In the genomic region with DNA sequence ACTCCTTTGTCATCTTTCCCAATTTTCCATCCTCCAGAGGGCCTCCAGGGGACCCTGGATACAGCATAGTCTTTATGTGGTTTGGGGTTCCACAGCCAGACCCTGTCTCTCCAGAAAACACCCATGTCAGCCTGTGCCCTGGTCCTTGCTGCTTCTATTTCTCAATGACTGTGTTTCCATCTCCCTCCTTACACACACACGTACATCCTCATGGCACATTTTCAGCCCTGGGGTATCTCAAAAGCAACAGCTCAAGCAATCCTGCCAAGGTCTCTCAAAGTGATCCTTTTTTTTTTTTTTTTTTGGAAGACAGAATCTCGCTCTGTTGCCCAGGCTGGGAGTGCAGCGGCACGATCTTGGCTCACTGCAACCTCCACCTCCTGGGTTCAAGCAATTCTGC, we compare ENCODE assay signal across 22 cellular contexts. TPM values are rescaled to one million over a fixed set of nuclear protein-coding genes. Genes with fewer than 3 reads are reported as not detected.
"Had no signal": no experiment of that assay in that cellular context is flagged by ENCODE, and none has a peak within 500 bp of the region (broad histone marks: within the 10 kb centered on the region; RNA-seq: fewer than 3 reads in every experiment).

No MANE protein-coding gene starts in this region.

- H3K27ac Mint-ChIP-seq: immature natural killer cell; stimulated activated effector memory CD8-positive, alpha-beta T cell treated with anti-CD3 and anti-CD28 coated beads, Interleukin-12 subunit alpha, Interleukin-12 subunit beta, amount 100 ng/mL, for 72 hours; stimulated activated naive CD8-positive, alpha-beta T cell treated with anti-CD3 and anti-CD28 coated beads, Interleukin-15, Interleukin-2, amounts not matched to agents 100 ng/mL and 50 ng/mL, for 24 hours had no signal

- H3K4me1 Mint-ChIP-seq: immature natural killer cell had no signal

- H3K4me3 ChIP-seq: esophagus squamous epithelium, left ventricle myocardium inferior, lung, tibial artery, upper lobe of left lung, uterus had no signal

- ATAC-seq: foreskin keratinocyte; left cardiac atrium; natural killer cell treated with Interleukin-12 subunit alpha and Interleukin-12 subunit beta and Interleukin-15 and Interleukin-18, amount 100 ng/mL, for 72 hours; stimulated activated effector memory CD8-positive, alpha-beta T cell treated with anti-CD3 and anti-CD28 coated beads, Interleukin-12 subunit alpha, Interleukin-12 subunit beta, amount 100 ng/mL, for 72 hours had no signal

- H3K27me3 Mint-ChIP-seq: natural killer cell treated with Interleukin-12 subunit alpha and Interleukin-12 subunit beta and Interleukin-15 and Interleukin-18, amount 100 ng/mL, for 72 hours; stimulated activated naive CD8-positive, alpha-beta T cell treated with anti-CD3 and anti-CD28 coated beads, Interleukin-15, Interleukin-2, amounts not matched to agents 100 ng/mL and 50 ng/mL, for 24 hours had no signal

- H3K4me3 Mint-ChIP-seq: immature natural killer cell; natural killer cell treated with Interleukin-12 subunit alpha and Interleukin-12 subunit beta and Interleukin-15 and Interleukin-18, amount 100 ng/mL, for 72 hours; stimulated activated effector memory CD8-positive, alpha-beta T cell treated with anti-CD3 and anti-CD28 coated beads, Interleukin-12 subunit alpha, Interleukin-12 subunit beta, amount 100 ng/mL, for 72 hours; stimulated activated naive CD8-positive, alpha-beta T cell treated with anti-CD3 and anti-CD28 coated beads, Interleukin-15, Interleukin-2, amounts not matched to agents 100 ng/mL and 50 ng/mL, for 24 hours had no signal

- H3K9me3 ChIP-seq: esophagus squamous epithelium, left ventricle myocardium inferior, tibial artery, upper lobe of left lung, uterus had no signal

- H3K36me3 ChIP-seq: uterus had no signal

- H3K4me1 ChIP-seq: foreskin keratinocyte had no signal

- H3K27me3 ChIP-seq: esophagus squamous epithelium, foreskin keratinocyte, tibial artery, upper lobe of left lung, uterus had no signal

- H3K36me3 Mint-ChIP-seq: natural killer cell treated with Interleukin-12 subunit alpha and Interleukin-12 subunit beta and Interleukin-15 and Interleukin-18, amount 100 ng/mL, for 72 hours had no signal

- DNase-seq: cortex of kidney; effector memory CD4-positive, alpha-beta T cell; esophagus squamous epithelium; foreskin keratinocyte; immature natural killer cell; left cardiac atrium; left ventricle myocardium inferior; mesenchymal stem cell; midbrain; small intestine; stimulated activated CD4-positive, alpha-beta T cell treated with anti-CD3 and anti-CD28 coated beads, Interleukin-2, amount 100 ng/mL, for 48 hours; stimulated activated CD8-positive, alpha-beta memory T cell treated with anti-CD3 and anti-CD28 coated beads, Interleukin-4, amount 100 ng/mL, for 48 hours; tibial artery; upper lobe of left lung; uterus had no signal

- H3K27ac ChIP-seq: esophagus squamous epithelium, foreskin keratinocyte, tibial artery, upper lobe of left lung, uterus had no signal

- H3K9me3 Mint-ChIP-seq: natural killer cell treated with Interleukin-12 subunit alpha and Interleukin-12 subunit beta and Interleukin-15 and Interleukin-18, amount 100 ng/mL, for 72 hours; stimulated activated effector memory CD8-positive, alpha-beta T cell treated with anti-CD3 and anti-CD28 coated beads, Interleukin-12 subunit alpha, Interleukin-12 subunit beta, amount 100 ng/mL, for 72 hours; stimulated activated naive CD8-positive, alpha-beta T cell treated with anti-CD3 and anti-CD28 coated beads, Interleukin-15, Interleukin-2, amounts not matched to agents 100 ng/mL and 50 ng/mL, for 24 hours had no signal

RNA-seq across cellular contexts. Expression of a gene that starts 53.1 kb away (rescaled TPM):
- total RNA-seq: epithelial cell of proximal tubule; foreskin keratinocyte; left cardiac atrium; left ventricle myocardium inferior; natural killer cell treated with Interleukin-12 subunit alpha and Interleukin-12 subunit beta and Interleukin-15 and Interleukin-18, amount 100 ng/mL, for 72 hours; temporal lobe; uterus had no signal
- polyA plus RNA-seq: foreskin keratinocyte, keratinocyte had no signal
